In the genomic region with DNA sequence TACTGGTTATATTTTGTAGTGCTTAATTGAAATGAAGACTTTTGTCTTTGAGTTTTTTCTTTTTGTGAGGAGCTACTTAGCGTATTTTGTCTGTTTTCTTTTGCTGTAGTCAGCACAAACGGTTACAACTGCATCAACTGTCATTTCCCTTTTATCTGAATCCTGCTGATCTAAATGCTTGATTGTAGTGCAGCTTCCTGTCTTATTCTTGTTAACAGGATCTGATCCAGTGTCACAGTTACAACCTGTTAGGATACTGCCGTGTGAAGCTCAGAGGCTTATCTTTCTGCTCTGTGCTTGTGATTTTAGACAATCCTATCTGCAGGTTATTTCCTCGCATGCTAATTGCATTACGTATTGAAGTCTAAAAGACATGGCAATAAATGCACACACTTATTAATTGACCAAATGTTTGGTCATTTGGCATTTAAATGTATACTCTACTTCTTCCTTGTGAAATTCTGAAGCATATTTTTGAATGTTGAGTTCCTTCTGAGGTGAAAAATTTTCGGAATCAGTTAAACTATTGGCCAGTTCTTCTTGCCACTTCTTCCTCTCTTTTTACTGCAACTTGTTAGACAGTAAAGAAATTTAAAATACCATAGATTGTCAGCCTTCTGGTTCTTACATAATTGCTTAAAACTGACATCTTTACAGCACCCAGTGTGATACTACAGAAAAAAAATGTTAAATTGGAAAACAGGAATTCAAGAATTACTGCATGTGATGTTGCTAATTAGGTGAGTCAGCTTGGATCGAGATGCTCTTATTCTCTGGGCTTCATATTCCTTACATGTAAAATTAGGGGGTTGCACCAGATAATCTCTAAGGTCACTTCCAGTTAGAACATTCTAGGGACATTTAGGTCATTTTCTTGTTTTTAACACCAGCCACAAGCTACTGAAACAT, we compare ENCODE assay signal across 11 cellular contexts.
A peak's percentile ranks its signal among the peaks of the same experiment; 100 is the strongest.
DNase-seq lines count a peak whose midpoint lies in the region; ATAC-seq and TF ChIP-seq lines count a peak whose summit lies in the region.
"Had no signal": no experiment of that assay in that cellular context is flagged by ENCODE, and none has a peak within 500 bp of the region (broad histone marks: within the 10 kb centered on the region; RNA-seq: fewer than 3 reads in every experiment).

No MANE protein-coding gene starts in this region.

- H3K4me1 Mint-ChIP-seq in activated naive CD4-positive, alpha-beta T cell treated with anti-CD3 and anti-CD28 coated beads, Interleukin-2, amount 50 U/mL, for 24 hours: peaks cover 76% of the 10 kb centered on the region

- no peak for DNase-seq in activated naive CD4-positive, alpha-beta T cell treated with Interleukin-2 at 50 U/mL for 16 hours
- DNase-seq in activated naive CD4-positive, alpha-beta T cell treated with anti-CD3 and anti-CD28 coated beads, Interleukin-2, amount 50 U/mL, for 72 hours (ENCODE audit: low spot score in 2 of 2): no peak
- no peak for DNase-seq in right lobe of liver
- no peak for DNase-seq in upper lobe of left lung
- DNase-seq in SIG-M5 treated with dmso at 0.1 percent for 504 hours (lab: John Stamatoyannopoulos, UW; ENCODE audit: unreplicated experiment): no peak
- DNase-seq in NCI-H2107 treated with DMSO at 0.1 percent for 48 hours (lab: John Stamatoyannopoulos, UW; ENCODE audit: unreplicated experiment): no peak
- DNase-seq: NCI-H446 treated with DMSO at 0.1 percent for 48 hours; stimulated activated CD4-positive, alpha-beta T cell treated with anti-CD3 and anti-CD28 coated beads, Interleukin-4, amount 100 ng/mL, for 4 hours had no signal

- peaks cover 31% of the 10 kb centered on the region for H3K36me3 Mint-ChIP-seq in activated naive CD4-positive, alpha-beta T cell treated with anti-CD3 and anti-CD28 coated beads, Interleukin-2, amount 50 U/mL, for 24 hours
- H3K36me3 Mint-ChIP-seq in activated naive CD4-positive, alpha-beta T cell treated with anti-CD3 and anti-CD28 coated beads, Interleukin-2, amount 50 U/mL, for 72 hours: peaks cover 10 to 65% of the 10 kb centered on the region in 2 donors

- no peaks in the 10 kb centered on the region for H3K9me3 ChIP-seq in right lobe of liver
- H3K9me3 ChIP-seq in upper lobe of left lung: peaks cover 0 to 4% (median 0%) of the 10 kb centered on the region in 4 donors

- 46% methylated on average over 7 of the region's 7 CpGs for WGBS in right lobe of liver (ENCODE audit: insufficient coverage, low coverage, low lambda C conversion rate, missing lambda C conversion rate)
- WGBS in upper lobe of left lung, 2 donors: 44 to 50% methylated on average over 7 of the region's 7 CpGs

- H3K27ac ChIP-seq in right lobe of liver: no peak overlapping the region
- peak overlapping the region in 3 of 4 donors; percentile 6 to 48 (median 30) for H3K27ac ChIP-seq in upper lobe of left lung
- H3K27ac ChIP-seq: BLaER1 treated with 17β-estradiol and CSF1 and Interleukin-3, amounts not matched to agents 10 nM and 100 nM had no signal

- peak overlapping the region; percentile 92 for H3K27ac Mint-ChIP-seq in activated naive CD4-positive, alpha-beta T cell treated with anti-CD3 and anti-CD28 coated beads, Interleukin-2, amount 50 U/mL, for 24 hours
- peak overlapping the region; percentile 20 to 44 for H3K27ac Mint-ChIP-seq in activated naive CD4-positive, alpha-beta T cell treated with anti-CD3 and anti-CD28 coated beads, Interleukin-2, amount 50 U/mL, for 72 hours

- TF ChIP-seq CTCF in right lobe of liver (IDR thresholded peaks at IDR 0.05) (no peak), upper lobe of left lung (IDR thresholded peaks at IDR 0.05) (no peak)

- no peaks in the 10 kb centered on the region for H3K27me3 ChIP-seq in right lobe of liver
- H3K27me3 ChIP-seq in upper lobe of left lung: no peaks in the 10 kb centered on the region
- H3K27me3 ChIP-seq: BLaER1 treated with 17β-estradiol and CSF1 and Interleukin-3, amounts not matched to agents 10 nM and 100 nM had no signal

- no peak for ATAC-seq in activated naive CD4-positive, alpha-beta T cell treated with anti-CD3 and anti-CD28 coated beads, Interleukin-2, amount 50 U/mL, for 72 hours
- peak; percentile 44 to 56 (median 52) for ATAC-seq in right lobe of liver
- ATAC-seq in upper lobe of left lung (ENCODE audit: low FRiP score in 2 of 2): no peak
- ATAC-seq in GM21529 (IDR thresholded peaks at IDR 0.05; ENCODE audit: unreplicated experiment): no peak

- no peak for TF ChIP-seq EP300 in upper lobe of left lung (IDR thresholded peaks at IDR 0.05)

- H3K27me3 Mint-ChIP-seq in activated naive CD4-positive, alpha-beta T cell treated with anti-CD3 and anti-CD28 coated beads, Interleukin-2, amount 50 U/mL, for 24 hours: no peaks in the 10 kb centered on the region

- H3K4me3 ChIP-seq in right lobe of liver (no peak overlapping the region), upper lobe of left lung (no peak overlapping the region)
- H3K4me3 ChIP-seq: BLaER1 treated with 17β-estradiol and CSF1 and Interleukin-3, amounts not matched to agents 10 nM and 100 nM had no signal

- H3K4me3 Mint-ChIP-seq in activated naive CD4-positive, alpha-beta T cell treated with anti-CD3 and anti-CD28 coated beads, Interleukin-2, amount 50 U/mL, for 24 hours: peak overlapping the region; percentile 44

- TF ChIP-seq POLR2A in right lobe of liver (IDR thresholded peaks at IDR 0.05) (no peak), upper lobe of left lung (IDR thresholded peaks at IDR 0.05) (no peak)

- H3K9me3 Mint-ChIP-seq in activated naive CD4-positive, alpha-beta T cell treated with anti-CD3 and anti-CD28 coated beads, Interleukin-2, amount 50 U/mL, for 24 hours: peaks cover 5% of the 10 kb centered on the region
- no peaks in the 10 kb centered on the region for H3K9me3 Mint-ChIP-seq in activated naive CD4-positive, alpha-beta T cell treated with anti-CD3 and anti-CD28 coated beads, Interleukin-2, amount 50 U/mL, for 72 hours

- H3K4me1 ChIP-seq in right lobe of liver: peaks cover 0 to 14% (median 6%) of the 10 kb centered on the region in 4 donors
- peaks cover 18 to 25% (median 20%) of the 10 kb centered on the region in 4 donors for H3K4me1 ChIP-seq in upper lobe of left lung

- H3K36me3 ChIP-seq in right lobe of liver (peaks cover 0 to 6% (median 0%) of the 10 kb centered on the region in 4 donors), upper lobe of left lung (peaks cover 4 to 18% (median 8%) of the 10 kb centered on the region in 4 donors)

- intact Hi-C loops in right lobe of liver (cut with DNase I): no loop called here

Comparison
In these comparisons a context has a peak if more than half of its experiments do, and no peak if none do; other contexts are left out.
1. ATAC-seq: peak in right lobe of liver (4 of 4); none in activated naive CD4-positive, alpha-beta T cell treated with anti-CD3 and anti-CD28 coated beads, Interleukin-2, amount 50 U/mL, for 72 hours (0 of 2), upper lobe of left lung (0 of 2) and GM21529 (single experiment).
2. H3K27ac ChIP-seq: peak in upper lobe of left lung (3 of 4); none in right lobe of liver (0 of 3).